8 cellular contexts compared by ENCODE assay signal in the genomic region with DNA sequence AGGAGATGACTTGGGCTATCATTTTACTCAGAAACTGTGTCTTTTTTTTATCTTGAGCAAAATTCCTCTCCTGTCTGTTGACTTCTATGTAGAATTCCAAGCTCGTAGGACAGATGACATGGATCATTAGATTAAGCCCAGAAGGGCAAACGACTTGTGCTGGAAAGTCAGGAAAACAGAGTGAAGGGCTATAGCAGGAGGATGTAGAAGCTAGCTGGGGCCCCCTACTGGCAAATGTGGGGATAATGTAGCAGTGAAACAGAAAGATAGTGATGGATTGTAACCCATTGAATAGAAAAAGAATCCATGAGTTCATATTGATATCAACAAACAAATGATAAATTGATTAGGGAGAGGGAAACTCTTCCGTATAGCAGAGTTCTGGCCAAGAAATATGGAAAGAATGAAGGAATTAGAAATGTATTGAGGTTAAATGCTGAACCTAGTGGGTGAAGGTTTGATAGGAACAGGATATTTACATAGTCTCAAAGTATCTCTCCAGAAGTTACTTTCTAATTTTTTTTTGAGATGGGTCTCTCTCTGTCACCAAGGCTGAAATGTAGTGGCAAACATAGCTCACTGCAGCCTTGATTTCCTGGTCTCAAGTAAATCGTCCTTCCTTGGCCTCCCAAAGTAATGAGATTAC.
DNase-seq lines count a peak whose midpoint lies in the region; ATAC-seq and TF ChIP-seq lines count a peak whose summit lies in the region.

No MANE protein-coding gene starts in this region.

- WGBS in endodermal cell (ENCODE audit: insufficient coverage in 1 of 2, insufficient read length in 1 of 2), 2 experiments: 29 to 32% methylated on average over 4 of the region's 4 CpGs

- H3K27me3 ChIP-seq in HL-60 (ENCODE audit: insufficient read depth, poor library complexity, severe bottlenecking): no peaks in the 10 kb centered on the region
- no peaks in the 10 kb centered on the region for H3K27me3 ChIP-seq in endodermal cell (ENCODE audit: control insufficient read depth, insufficient read depth, low read length, poor library complexity, severe bottlenecking)

- no peaks in the 10 kb centered on the region for H3K9me3 ChIP-seq in endodermal cell (ENCODE audit: control insufficient read depth, low read length)

- H3K4me3 ChIP-seq in HL-60 (replicated peaks; ENCODE audit: insufficient read depth, low read length): no peak overlapping the region
- H3K4me3 ChIP-seq in endodermal cell (ENCODE audit: low read length): no peak overlapping the region

- H3K4me1 ChIP-seq in endodermal cell (ENCODE audit: control insufficient read depth, insufficient read depth, low read length): no peaks in the 10 kb centered on the region

- no peaks in the 10 kb centered on the region for H3K36me3 Mint-ChIP-seq in endodermal cell (ENCODE audit: low read depth)

- peaks cover 7% of the 10 kb centered on the region for H3K4me1 Mint-ChIP-seq in endodermal cell

- ATAC-seq in HG03135 (IDR thresholded peaks at IDR 0.05; ENCODE audit: unreplicated experiment) (no peak), GM18498 (IDR thresholded peaks at IDR 0.05; ENCODE audit: unreplicated experiment) (no peak)

- DNase-seq in AG20443 (ENCODE audit: low spot score) (peak; percentile 66), HL-60 (ENCODE audit: low read depth in 1 of 2, low spot score in 1 of 2) (peak in 1 of 2 experiments; percentile 16), SHP77 treated with DMSO at 0.1 percent for 48 hours (lab: John Stamatoyannopoulos, UW) (peak; percentile 6), endodermal cell (peak; percentile 80), midbrain (lab: John Stamatoyannopoulos, UW) (peak; percentile 53)

- H3K27ac Mint-ChIP-seq in endodermal cell: no peak overlapping the region

- no peaks in the 10 kb centered on the region for H3K9me3 Mint-ChIP-seq in endodermal cell

- H3K4me3 Mint-ChIP-seq in endodermal cell: no peak overlapping the region

- H3K27ac ChIP-seq in HL-60 (replicated peaks) (no peak overlapping the region), endodermal cell (ENCODE audit: low read depth, low read length) (no peak overlapping the region)

- no peak overlapping the region for H3K9ac ChIP-seq in endodermal cell (ENCODE audit: extremely low read depth, low read length, poor library complexity, severe bottlenecking)

- H3K27me3 Mint-ChIP-seq in endodermal cell (ENCODE audit: insufficient read depth): no peaks in the 10 kb centered on the region

- no peaks in the 10 kb centered on the region for H3K36me3 ChIP-seq in endodermal cell (ENCODE audit: control insufficient read depth, insufficient read depth, low read length)

- peak; percentile 82 for TF ChIP-seq CTCF in GM12873 (IDR thresholded peaks at IDR 0.05; ENCODE audit: insufficient read depth, low read depth, low read length, missing control alignments)
- peak; percentile 36 for TF ChIP-seq CTCF in HL-60 (IDR thresholded peaks at IDR 0.05; ENCODE audit: insufficient read depth, low read length)
- peak; percentile 94 for TF ChIP-seq CTCF in endodermal cell (conservative IDR thresholded peaks at IDR 0.05)

Comparison
In these comparisons a context has a peak if more than half of its experiments do, and no peak if none do; other contexts are left out.
1. CTCF ChIP-seq: peak in every context shown above with its lines; median percentile 94 in endodermal cell; 82 in GM12873; 36 in HL-60.